Comparison of ENCODE assay signal across 10 cellular contexts in genomic region chr18:40413160-40413559, GRCh38.
DNase-seq lines count a peak whose midpoint lies in the region; ATAC-seq and TF ChIP-seq lines count a peak whose summit lies in the region.
"Had no signal": no experiment of that assay in that cellular context is flagged by ENCODE, and none has a peak within 500 bp of the region (broad histone marks: within the 10 kb centered on the region; RNA-seq: fewer than 3 reads in every experiment).

No MANE protein-coding gene starts in this region.

- H3K36me3 ChIP-seq in BE2C, result no peaks in the 10 kb centered on the region

- no peaks in the 10 kb centered on the region for H3K27me3 ChIP-seq in BE2C

- H3K27ac Mint-ChIP-seq in neural crest cell (ENCODE audit: unreplicated experiment), result no peak overlapping the region
- no peak overlapping the region for H3K27ac Mint-ChIP-seq in natural killer cell
- H3K27ac Mint-ChIP-seq: activated naive CD4-positive, alpha-beta T cell treated with anti-CD3 and anti-CD28 coated beads, Interleukin-2, amount 10 ng/mL, durations not matched to agents 7 days and 5 days had no signal

- H3K9me3 Mint-ChIP-seq in neural crest cell, result peaks cover 2% of the 10 kb centered on the region
- H3K9me3 Mint-ChIP-seq in natural killer cell, result peaks cover 6 to 7% of the 10 kb centered on the region in 2 donors

- H3K4me1 ChIP-seq in BE2C, result no peaks in the 10 kb centered on the region

- TF ChIP-seq CTCF in GM13977 (IDR thresholded peaks at IDR 0.05; ENCODE audit: extremely low read depth, insufficient read depth, missing control alignments) (peak; percentile 10), neural crest cell (conservative IDR thresholded peaks at IDR 0.05) (peak; percentile 71), BE2C (IDR thresholded peaks at IDR 0.05; ENCODE audit: low read depth, low read length) (no peak), natural killer cell (IDR thresholded peaks at IDR 0.05) (no peak)

- H3K4me3 Mint-ChIP-seq in neural crest cell (no peak overlapping the region), natural killer cell (no peak overlapping the region)
- H3K4me3 Mint-ChIP-seq: activated naive CD4-positive, alpha-beta T cell treated with anti-CD3 and anti-CD28 coated beads, Interleukin-2, amount 10 ng/mL, durations not matched to agents 7 days and 5 days had no signal

- no peak for ATAC-seq in Right ventricle myocardium inferior
- ATAC-seq in natural killer cell, result no peak

- DNase-seq in GM13977 (ENCODE audit: low spot score), result no peak
- peak; percentile 66 for DNase-seq in NCI-H2171 treated with DMSO at 0.1 percent for 48 hours (lab: John Stamatoyannopoulos, UW)
- peak in 41 of 61 donors; percentile 0 to 76 (median 11) for DNase-seq in caudate nucleus (lab: John Stamatoyannopoulos, UW)
- DNase-seq in neural crest cell (ENCODE audit: low read depth, low spot score), result peak; percentile 28
- DNase-seq in epidermal melanocyte (ENCODE audit: insufficient read length, low spot score), result no peak
- no peak for DNase-seq in BE2C
- no peak for DNase-seq in Right ventricle myocardium inferior (ENCODE audit: missing footprints)
- DNase-seq in natural killer cell, result no peak
- DNase-seq: activated naive CD4-positive, alpha-beta T cell treated with anti-CD3 and anti-CD28 coated beads, Interleukin-2, amount 10 ng/mL, durations not matched to agents 7 days and 5 days had no signal

- in situ Hi-C loops in GM13977 (cut with MboI; ENCODE audit: low pct_unique_long_range_greater_than_20kb, low sequenced_read_pairs, unreplicated experiment), result no loop called here

- H3K27me3 Mint-ChIP-seq in neural crest cell (ENCODE audit: low read depth), result no peaks in the 10 kb centered on the region
- H3K27me3 Mint-ChIP-seq in natural killer cell (ENCODE audit: low read depth in 2 of 2), result no peaks in the 10 kb centered on the region
- H3K27me3 Mint-ChIP-seq: activated naive CD4-positive, alpha-beta T cell treated with anti-CD3 and anti-CD28 coated beads, Interleukin-2, amount 10 ng/mL, durations not matched to agents 7 days and 5 days had no signal

- peaks cover 18% of the 10 kb centered on the region for H3K4me1 Mint-ChIP-seq in neural crest cell
- no peaks in the 10 kb centered on the region for H3K4me1 Mint-ChIP-seq in natural killer cell
- H3K4me1 Mint-ChIP-seq: activated naive CD4-positive, alpha-beta T cell treated with anti-CD3 and anti-CD28 coated beads, Interleukin-2, amount 10 ng/mL, durations not matched to agents 7 days and 5 days had no signal

- intact Hi-C loops in Right ventricle myocardium inferior (cut with DNase I), result no loop called here
- intact Hi-C loops in natural killer cell (cut with micrococcal nuclease), result no loop called here

- no peaks in the 10 kb centered on the region for H3K9me3 ChIP-seq in BE2C

- no peak overlapping the region for H3K4me3 ChIP-seq in BE2C (ENCODE audit: low read depth, low read length)

- no peaks in the 10 kb centered on the region for H3K36me3 Mint-ChIP-seq in neural crest cell (ENCODE audit: low read depth)
- no peaks in the 10 kb centered on the region for H3K36me3 Mint-ChIP-seq in natural killer cell
- H3K36me3 Mint-ChIP-seq: activated naive CD4-positive, alpha-beta T cell treated with anti-CD3 and anti-CD28 coated beads, Interleukin-2, amount 10 ng/mL, durations not matched to agents 7 days and 5 days had no signal

- no peak overlapping the region for H3K27ac ChIP-seq in caudate nucleus (ENCODE audit: low read depth, low read length)
- H3K27ac ChIP-seq: KMS-11 had no signal

Comparison
In these comparisons a context has a peak if more than half of its experiments do, and no peak if none do; other contexts are left out.
1. DNase-seq: peak in NCI-H2171 treated with DMSO at 0.1 percent for 48 hours (single experiment), caudate nucleus (41 of 61) and neural crest cell (single experiment); none in GM13977 (single experiment), epidermal melanocyte (single experiment), BE2C (single experiment), Right ventricle myocardium inferior (single experiment) and natural killer cell (single experiment).
2. CTCF ChIP-seq: peak in GM13977 (single experiment) and neural crest cell (single experiment); none in BE2C (single experiment) and natural killer cell (single experiment).